ENCODE assay signal across 8 cellular contexts in the genomic region with DNA sequence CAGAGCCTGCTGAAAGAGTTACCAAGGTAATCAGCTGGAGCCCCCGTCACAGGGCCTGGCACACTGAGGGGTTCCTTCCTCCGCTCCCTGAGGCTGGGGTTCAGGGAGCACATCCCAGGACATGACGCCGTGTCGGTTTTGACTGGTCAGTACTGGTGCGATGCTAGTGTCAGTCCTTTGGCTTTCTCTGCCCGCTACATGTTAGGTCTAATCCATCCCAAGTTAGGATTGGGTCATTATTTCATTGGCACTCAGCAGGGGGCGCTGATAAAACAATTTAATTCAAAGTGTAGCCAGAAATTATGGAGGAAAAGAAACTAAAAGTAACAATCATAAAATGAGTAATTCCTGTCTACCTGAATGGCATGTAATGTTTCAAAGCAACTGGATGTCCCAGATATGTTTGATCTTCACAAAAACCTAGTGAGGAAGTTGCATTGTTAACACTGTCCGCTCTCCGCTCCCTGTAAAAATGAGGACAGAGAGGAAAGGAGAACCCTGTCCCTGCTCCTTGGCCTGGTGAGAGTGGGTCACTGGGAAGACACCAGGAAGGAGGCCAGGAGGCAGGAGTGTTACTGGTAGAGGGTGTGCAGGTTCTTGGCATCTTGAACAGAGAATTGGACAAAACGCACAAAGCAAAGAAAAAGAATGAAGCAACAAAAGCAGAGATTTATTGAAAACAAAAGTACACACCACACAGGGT.
DNase-seq lines count a peak whose midpoint lies in the region; ATAC-seq lines count a peak whose summit lies in the region.

No MANE protein-coding gene starts in this region.

- no peak overlapping the region for H3K4me3 Mint-ChIP-seq in activated naive CD4-positive, alpha-beta T cell treated with anti-CD3 and anti-CD28 coated beads, Interleukin-2, amount 10 ng/mL, durations not matched to agents 7 days and 5 days
- H3K4me3 Mint-ChIP-seq in stimulated activated effector memory CD8-positive, alpha-beta T cell treated with anti-CD3 and anti-CD28 coated beads, Interleukin-12 subunit alpha, Interleukin-12 subunit beta, amount 100 ng/mL, for 72 hours, result no peak overlapping the region

- DNase-seq in EL (peak; percentile 50), NCI-H1092 treated with DMSO at 0.1 percent for 48 hours (lab: John Stamatoyannopoulos, UW) (peak; percentile 12), iPS-NIHi7 (ENCODE audit: extremely low spot score) (peak; percentile 15), middle frontal gyrus (ENCODE audit: extremely low spot score, low spot score) (no peak), NCI-H69 (lab: John Stamatoyannopoulos, UW) (no peak)
- DNase-seq in activated naive CD4-positive, alpha-beta T cell treated with anti-CD3 and anti-CD28 coated beads, Interleukin-2, amount 10 ng/mL, durations not matched to agents 7 days and 5 days, result peak; percentile 67
- peak in 1 of 2 donors; percentile 71 for DNase-seq in stimulated activated effector memory CD8-positive, alpha-beta T cell treated with anti-CD3 and anti-CD28 coated beads, Interleukin-12 subunit alpha, Interleukin-12 subunit beta, amount 100 ng/mL, for 72 hours (ENCODE audit: low spot score in 2 of 2)

- CTCF ChIA-PET in activated naive CD4-positive, alpha-beta T cell treated with anti-CD3 and anti-CD28 coated beads, Interleukin-2, amount 10 ng/mL, durations not matched to agents 7 days and 5 days (lab: Charles Lee), result interaction anchor here (1.0 to 6.8 kb wide), 9 partner anchors 8 to 281 kb away, joined by 3 to 107 read pairs (median 5); no protein-coding TSS in a partner anchor

- peaks cover 27% of the 10 kb centered on the region for H3K27me3 Mint-ChIP-seq in activated naive CD4-positive, alpha-beta T cell treated with anti-CD3 and anti-CD28 coated beads, Interleukin-2, amount 10 ng/mL, durations not matched to agents 7 days and 5 days

- H3K27ac Mint-ChIP-seq in activated naive CD4-positive, alpha-beta T cell treated with anti-CD3 and anti-CD28 coated beads, Interleukin-2, amount 10 ng/mL, durations not matched to agents 7 days and 5 days, result peak overlapping the region; percentile 25
- H3K27ac Mint-ChIP-seq in stimulated activated effector memory CD8-positive, alpha-beta T cell treated with anti-CD3 and anti-CD28 coated beads, Interleukin-12 subunit alpha, Interleukin-12 subunit beta, amount 100 ng/mL, for 72 hours, result peak overlapping the region; percentile 72

- peaks cover 3% of the 10 kb centered on the region for H3K36me3 Mint-ChIP-seq in activated naive CD4-positive, alpha-beta T cell treated with anti-CD3 and anti-CD28 coated beads, Interleukin-2, amount 10 ng/mL, durations not matched to agents 7 days and 5 days
- H3K36me3 Mint-ChIP-seq in stimulated activated effector memory CD8-positive, alpha-beta T cell treated with anti-CD3 and anti-CD28 coated beads, Interleukin-12 subunit alpha, Interleukin-12 subunit beta, amount 100 ng/mL, for 72 hours, result no peaks in the 10 kb centered on the region

- ATAC-seq in stimulated activated effector memory CD8-positive, alpha-beta T cell treated with anti-CD3 and anti-CD28 coated beads, Interleukin-12 subunit alpha, Interleukin-12 subunit beta, amount 100 ng/mL, for 72 hours, result peak; percentile 54
- no peak for ATAC-seq in HG02610 (IDR thresholded peaks at IDR 0.05; ENCODE audit: unreplicated experiment)

- H3K9me3 Mint-ChIP-seq in activated naive CD4-positive, alpha-beta T cell treated with anti-CD3 and anti-CD28 coated beads, Interleukin-2, amount 10 ng/mL, durations not matched to agents 7 days and 5 days, result peaks cover 1% of the 10 kb centered on the region
- H3K9me3 Mint-ChIP-seq in stimulated activated effector memory CD8-positive, alpha-beta T cell treated with anti-CD3 and anti-CD28 coated beads, Interleukin-12 subunit alpha, Interleukin-12 subunit beta, amount 100 ng/mL, for 72 hours, result peaks cover 1% of the 10 kb centered on the region

- peaks cover 24% of the 10 kb centered on the region for H3K4me1 Mint-ChIP-seq in activated naive CD4-positive, alpha-beta T cell treated with anti-CD3 and anti-CD28 coated beads, Interleukin-2, amount 10 ng/mL, durations not matched to agents 7 days and 5 days
- peaks cover 28% of the 10 kb centered on the region for H3K4me1 Mint-ChIP-seq in stimulated activated effector memory CD8-positive, alpha-beta T cell treated with anti-CD3 and anti-CD28 coated beads, Interleukin-12 subunit alpha, Interleukin-12 subunit beta, amount 100 ng/mL, for 72 hours

Comparison
In these comparisons a context has a peak if more than half of its experiments do, and no peak if none do; other contexts are left out.
1. DNase-seq: peak in EL (single experiment), NCI-H1092 treated with DMSO at 0.1 percent for 48 hours (single experiment), activated naive CD4-positive, alpha-beta T cell treated with anti-CD3 and anti-CD28 coated beads, Interleukin-2, amount 10 ng/mL, durations not matched to agents 7 days and 5 days (single experiment) and iPS-NIHi7 (single experiment); none in middle frontal gyrus (single experiment) and NCI-H69 (single experiment).